ENCODE assay signal across 33 cellular contexts in genomic region chr7:22005151-22005550, GRCh38.
"Had no signal": no experiment of that assay in that cellular context is flagged by ENCODE, and none has a peak within 500 bp of the region (broad histone marks: within the 10 kb centered on the region; RNA-seq: fewer than 3 reads in every experiment).

No MANE protein-coding gene starts in this region.

- DNase-seq: activated B cell treated with CpG ODN at 0.5 μM for 24 hours; activated CD4-positive, alpha-beta memory T cell treated with anti-CD3 and anti-CD28 coated beads for 36 hours; activated CD4-positive, alpha-beta T cell treated with anti-CD3 and anti-CD28 coated beads, Interleukin-2, amount 10 ng/mL, durations not matched to agents 7 days and 5 days; activated CD8-positive, alpha-beta memory T cell treated with anti-CD3 and anti-CD28 coated beads for 24 hours; activated gamma-delta T cell; activated naive CD4-positive, alpha-beta T cell treated with anti-CD3 and anti-CD28 coated beads for 36 hours; activated T-cell treated with anti-CD3 and anti-CD28 coated beads, Interleukin-2, amount 50 U/mL, for 48 hours; anterior cingulate cortex; body of pancreas; central memory CD4-positive, alpha-beta T cell; MG63; MV-4-11; NCI-H1092 treated with DMSO at 0.1 percent for 48 hours; NCI-H1417 treated with DMSO at 0.1 percent for 48 hours; NCI-H1694; NCI-H2029; NCI-H2107; NCI-H2171 treated with DMSO at 0.1 percent for 48 hours; NCI-H226; NCI-H526; NCI-H774; NK-92 treated with Interleukin-12 subunit alpha and Interleukin-12 subunit beta, amount 100 ng/mL, for 24 hours; OCI-M1; Right ventricle myocardium superior; RPMI8226; T-helper 17 cell; T-helper 9 cell had no signal

- H3K4me1 Mint-ChIP-seq: activated T-helper 17 cell treated with anti-CD3 and anti-CD28 coated beads, Interleukin-2, amount 50 U/mL, for 72 hours had no signal

- H3K4me3 Mint-ChIP-seq: activated B cell treated with CpG ODN at 0.5 μM for 24 hours; activated CD4-positive, alpha-beta memory T cell treated with anti-CD3 and anti-CD28 coated beads for 36 hours; activated CD4-positive, alpha-beta T cell treated with anti-CD3 and anti-CD28 coated beads, Interleukin-2, amount 10 ng/mL, durations not matched to agents 7 days and 5 days; activated naive CD4-positive, alpha-beta T cell treated with anti-CD3 and anti-CD28 coated beads for 36 hours; activated naive CD8-positive, alpha-beta T cell; activated T-helper 17 cell treated with anti-CD3 and anti-CD28 coated beads, Interleukin-2, amount 50 U/mL, for 72 hours; T-helper 17 cell had no signal

- H3K4me3 ChIP-seq: body of pancreas, MG63, SJSA1 had no signal

- H3K27me3 ChIP-seq: body of pancreas, MG63, SJSA1 had no signal

- H3K4me2 ChIP-seq: KMS-11 had no signal

- H3K27ac Mint-ChIP-seq: activated B cell treated with CpG ODN at 0.5 μM for 24 hours; activated CD4-positive, alpha-beta memory T cell treated with anti-CD3 and anti-CD28 coated beads for 36 hours; activated CD4-positive, alpha-beta T cell treated with anti-CD3 and anti-CD28 coated beads, Interleukin-2, amount 10 ng/mL, durations not matched to agents 7 days and 5 days; activated naive CD4-positive, alpha-beta T cell treated with anti-CD3 and anti-CD28 coated beads for 36 hours; activated naive CD8-positive, alpha-beta T cell; activated T-helper 17 cell treated with anti-CD3 and anti-CD28 coated beads, Interleukin-2, amount 50 U/mL, for 72 hours; T-helper 17 cell had no signal

- H3K9me3 ChIP-seq: body of pancreas, MG63, SJSA1 had no signal

- H3K4me1 ChIP-seq: body of pancreas had no signal

- H3K9ac ChIP-seq: KMS-11 had no signal

- FAIRE-seq: bronchial epithelial cell had no signal

- ATAC-seq: activated T-helper 17 cell treated with anti-CD3 and anti-CD28 coated beads, Interleukin-2, amount 50 U/mL, for 72 hours; body of pancreas; Panc1; T-helper 17 cell had no signal

- H3K36me3 ChIP-seq: MG63, SJSA1 had no signal

- H3K27ac ChIP-seq: body of pancreas, KMS-11, SJSA1 had no signal

- H3K9me3 Mint-ChIP-seq: activated B cell treated with CpG ODN at 0.5 μM for 24 hours; activated CD4-positive, alpha-beta memory T cell treated with anti-CD3 and anti-CD28 coated beads for 36 hours; activated CD4-positive, alpha-beta T cell treated with anti-CD3 and anti-CD28 coated beads, Interleukin-2, amount 10 ng/mL, durations not matched to agents 7 days and 5 days; activated naive CD4-positive, alpha-beta T cell treated with anti-CD3 and anti-CD28 coated beads for 36 hours; activated T-helper 17 cell treated with anti-CD3 and anti-CD28 coated beads, Interleukin-2, amount 50 U/mL, for 72 hours had no signal

- H3K36me3 Mint-ChIP-seq: activated CD4-positive, alpha-beta memory T cell treated with anti-CD3 and anti-CD28 coated beads for 36 hours; activated naive CD8-positive, alpha-beta T cell had no signal
